ENCODE assay signal across 31 cellular contexts in the genomic region with DNA sequence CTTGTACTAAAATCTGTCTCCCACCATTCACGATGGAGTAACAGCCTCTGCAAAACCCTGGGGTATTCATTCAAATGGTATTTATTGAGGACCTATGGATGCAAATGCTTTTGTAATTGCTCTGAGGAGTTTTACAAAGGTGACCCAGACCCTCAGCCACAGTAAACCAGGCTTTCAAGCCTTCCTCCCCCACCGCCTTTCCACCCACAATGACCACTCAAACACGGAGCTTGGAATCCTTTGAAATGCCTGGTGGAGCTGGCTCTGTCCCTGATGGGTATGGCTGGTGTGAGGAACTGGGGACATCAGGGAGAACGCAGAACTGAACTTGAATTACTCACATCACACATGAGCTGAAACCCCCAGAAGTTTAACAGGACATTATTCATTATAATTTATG.
"Had no signal": no experiment of that assay in that cellular context is flagged by ENCODE, and none has a peak within 500 bp of the region (broad histone marks: within the 10 kb centered on the region; RNA-seq: fewer than 3 reads in every experiment).

No MANE protein-coding gene starts in this region.

- H3K36me3 ChIP-seq: ascending aorta, cardiac muscle cell had no signal

- H3K4me1 ChIP-seq: ascending aorta had no signal

- ATAC-seq: activated CD8-positive, alpha-beta T cell treated with anti-CD3 and anti-CD28 coated beads for 36 hours; activated naive CD4-positive, alpha-beta T cell treated with anti-CD3 and anti-CD28 coated beads, Interleukin-2, amount 50 U/mL, for 72 hours; activated naive CD8-positive, alpha-beta T cell treated with anti-CD3 and anti-CD28 coated beads, Interleukin-2, amount 50 U/mL, for 24 hours; activated T-cell treated with anti-CD3 and anti-CD28 coated beads, Interleukin-2, amount 50 U/mL, for 4 hours; activated T-cell treated with anti-CD3 and anti-CD28 coated beads, Interleukin-2, amount 50 U/mL, for 72 hours; activated T-helper 17 cell treated with anti-CD3 and anti-CD28 coated beads, Interleukin-2, amount 50 U/mL, for 72 hours had no signal

- H3K27ac ChIP-seq: ascending aorta, cardiac muscle cell, VCaP had no signal

- DNase-seq: activated B cell treated with CpG ODN at 0.5 μM for 24 hours; activated CD4-positive, alpha-beta memory T cell treated with anti-CD3 and anti-CD28 coated beads for 36 hours; activated CD4-positive, alpha-beta T cell treated with anti-CD3 and anti-CD28 coated beads for 4 hours; activated CD4-positive, alpha-beta T cell treated with anti-CD3 and anti-CD28 coated beads, Interleukin-2, amount 10 ng/mL, durations not matched to agents 24 days and 14 days; activated CD4-positive, alpha-beta T cell treated with anti-CD3 and anti-CD28 coated beads, Interleukin-2, amount 50 U/mL, for 1 hour; activated CD4-positive, alpha-beta T cell treated with anti-CD3 and anti-CD28 coated beads, Interleukin-2, amount 50 U/mL, for 4 hours; activated CD4-positive, CD25-positive, alpha-beta regulatory T cell treated with anti-CD3 and anti-CD28 coated beads, Interleukin-2, amount 50 U/mL, for 72 hours; activated CD8-positive, alpha-beta memory T cell treated with anti-CD3 and anti-CD28 coated beads, Interleukin-2, amount 50 U/mL, for 4 hours; activated CD8-positive, alpha-beta T cell treated with anti-CD3 and anti-CD28 coated beads for 36 hours; activated effector memory CD4-positive, alpha-beta T cell treated with anti-CD3 and anti-CD28 coated beads, Interleukin-2, amount 50 U/mL, for 16 hours; activated gamma-delta T cell treated with Interleukin-2 at 50 U/mL for 16 hours; activated naive CD4-positive, alpha-beta T cell; activated naive CD4-positive, alpha-beta T cell treated with anti-CD3 and anti-CD28 coated beads for 36 hours; activated naive CD4-positive, alpha-beta T cell treated with anti-CD3 and anti-CD28 coated beads, Interleukin-2, amount 50 U/mL, for 16 hours; activated naive CD8-positive, alpha-beta T cell treated with anti-CD3 and anti-CD28 coated beads, Interleukin-2, amount 10 ng/mL, durations not matched to agents 7 days and 5 days; activated naive CD8-positive, alpha-beta T cell treated with anti-CD3 and anti-CD28 coated beads, Interleukin-2, amount 50 U/mL, for 24 hours; activated T-cell treated with anti-CD3 and anti-CD28 coated beads for 4 hours; activated T-cell treated with anti-CD3 and anti-CD28 coated beads, Interleukin-2, amount 50 U/mL, for 1 hour; activated T-cell treated with anti-CD3 and anti-CD28 coated beads, Interleukin-2, amount 50 U/mL, for 4 hours; activated T-cell treated with anti-CD3 and anti-CD28 coated beads, Interleukin-2, amount 50 U/mL, for 72 hours; amygdala; anterior cingulate cortex; caudate nucleus; cerebellar nuclear complex; T-helper 2 cell; T-helper 9 cell had no signal

- H3K9me3 ChIP-seq: ascending aorta had no signal

- H3K4me3 ChIP-seq: ascending aorta, cardiac muscle cell had no signal

- H3K27me3 ChIP-seq: ascending aorta, cardiac muscle cell had no signal
